8 cellular contexts compared by ENCODE assay signal in genomic region chr7:140576589-140576988, GRCh38.
"Had no signal": no experiment of that assay in that cellular context is flagged by ENCODE, and none has a peak within 500 bp of the region (broad histone marks: within the 10 kb centered on the region; RNA-seq: fewer than 3 reads in every experiment).

No MANE protein-coding gene starts in this region.

- H3K4me3 Mint-ChIP-seq: HFFc6 had no signal

- ATAC-seq: HCT116, K562 had no signal

- H3K9me3 Mint-ChIP-seq: HFFc6 had no signal

- DNase-seq: GM23248, GOT3, H7, HFFc6, IMR-90 had no signal

- H3K9me3 ChIP-seq: HAP-1 had no signal

- FAIRE-seq: K562 had no signal

- H3K27ac Mint-ChIP-seq: HFFc6 had no signal
